ENCODE assay signal across 16 cellular contexts in the genomic region with DNA sequence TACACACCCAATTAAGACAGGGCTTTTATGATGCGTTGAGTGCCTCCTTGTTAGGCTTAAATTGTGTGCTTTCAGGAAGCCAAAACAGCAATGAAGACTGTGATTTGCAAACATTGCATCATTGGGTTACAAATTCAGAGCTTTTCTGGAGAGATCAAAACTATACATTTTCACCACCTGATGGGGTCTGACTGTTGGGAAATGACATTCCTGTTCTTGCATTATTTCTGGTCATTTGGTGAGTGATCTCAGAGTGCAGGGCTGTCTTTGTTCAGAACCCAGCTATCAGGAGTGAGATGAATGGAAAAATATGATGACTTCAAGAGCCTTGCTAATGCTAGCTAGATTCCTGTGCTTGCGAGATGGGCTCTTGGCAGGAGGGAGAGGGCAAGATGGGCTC.
"Had no signal": no experiment of that assay in that cellular context is flagged by ENCODE, and none has a peak within 500 bp of the region (broad histone marks: within the 10 kb centered on the region; RNA-seq: fewer than 3 reads in every experiment).

No MANE protein-coding gene starts in this region.

- H3K36me3 ChIP-seq: adrenal gland, transverse colon, uterus had no signal

- H3K27ac ChIP-seq: adrenal gland, foreskin keratinocyte, transverse colon, uterus had no signal

- H3K9me3 ChIP-seq: adrenal gland, transverse colon, uterus had no signal

- H3K27me3 ChIP-seq: adrenal gland, transverse colon, uterus had no signal

- H3K4me1 ChIP-seq: foreskin keratinocyte had no signal

- DNase-seq: activated gamma-delta T cell; activated T-cell treated with anti-CD3 and anti-CD28 coated beads, Interleukin-2, amount 50 U/mL, for 72 hours; foreskin keratinocyte; glutamatergic neuron; kidney; midbrain; nephron progenitor cell; nucleus accumbens; posterior cingulate gyrus; retina; stimulated activated naive CD8-positive, alpha-beta T cell treated with anti-CD3 and anti-CD28 coated beads, Interleukin-15, Interleukin-2, amounts not matched to agents 100 U/mL and 50 U/mL, for 24 hours; T1000; transverse colon; uterus had no signal

- H3K4me3 ChIP-seq: adrenal gland, lung, transverse colon, uterus had no signal

- ATAC-seq: foreskin keratinocyte; stimulated activated naive CD8-positive, alpha-beta T cell treated with anti-CD3 and anti-CD28 coated beads, Interleukin-15, Interleukin-2, amounts not matched to agents 100 U/mL and 50 U/mL, for 24 hours had no signal
